In the genomic region with DNA sequence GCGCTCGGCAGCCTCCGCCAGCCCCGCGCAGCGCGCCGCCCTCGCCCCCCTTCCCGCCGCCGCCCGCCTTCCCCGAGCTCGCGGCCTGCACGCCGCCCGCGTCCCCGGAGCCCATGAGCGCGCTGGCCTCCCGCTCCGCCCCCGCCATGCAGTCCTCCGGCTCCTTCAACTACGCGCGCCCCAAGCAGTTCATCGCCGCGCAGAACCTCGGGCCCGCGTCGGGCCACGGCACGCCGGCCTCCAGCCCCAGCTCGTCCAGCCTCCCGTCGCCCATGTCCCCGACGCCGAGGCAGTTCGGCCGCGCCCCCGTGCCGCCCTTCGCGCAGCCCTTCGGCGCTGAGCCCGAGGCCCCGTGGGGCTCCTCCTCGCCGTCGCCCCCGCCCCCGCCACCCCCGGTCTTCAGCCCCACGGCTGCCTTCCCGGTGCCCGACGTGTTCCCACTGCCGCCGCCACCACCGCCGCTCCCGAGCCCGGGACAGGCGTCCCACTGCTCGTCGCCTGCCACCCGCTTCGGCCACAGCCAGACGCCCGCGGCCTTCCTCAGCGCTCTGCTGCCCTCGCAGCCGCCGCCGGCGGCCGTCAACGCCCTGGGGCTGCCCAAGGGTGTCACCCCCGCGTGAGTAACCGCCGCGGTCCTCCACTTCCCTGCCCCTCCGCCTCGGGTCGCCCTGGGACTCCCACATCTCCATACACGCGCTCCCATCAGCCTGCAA, we compare ENCODE assay signal across 8 cellular contexts.
DNase-seq lines count a peak whose midpoint lies in the region; ATAC-seq and TF ChIP-seq lines count a peak whose summit lies in the region.

No MANE protein-coding gene starts in this region.

- H3K9me3 ChIP-seq in CD4-positive, alpha-beta T cell (ENCODE audit: control insufficient read depth, low read length), result no peaks in the 10 kb centered on the region
- no peaks in the 10 kb centered on the region for H3K9me3 ChIP-seq in left ventricle myocardium inferior (replicated peaks)

- peak; percentile 56 for ATAC-seq in CD4-positive, alpha-beta T cell (ENCODE audit: poor library complexity)
- peak; percentile 49 for ATAC-seq in HG02759 (IDR thresholded peaks at IDR 0.05; ENCODE audit: unreplicated experiment)

- H3K36me3 ChIP-seq in left ventricle myocardium inferior, result peaks cover 26% of the 10 kb centered on the region

- peak overlapping the region; percentile 89 for H3K4me3 Mint-ChIP-seq in CD4-positive, alpha-beta T cell

- peaks cover 45% of the 10 kb centered on the region for H3K27me3 ChIP-seq in CD4-positive, alpha-beta T cell (ENCODE audit: control insufficient read depth, insufficient read depth, low read length)
- H3K27me3 ChIP-seq in left ventricle myocardium inferior (ENCODE audit: low read depth), result no peaks in the 10 kb centered on the region

- H3K9me3 Mint-ChIP-seq in CD4-positive, alpha-beta T cell, result no peaks in the 10 kb centered on the region

- no peak for TF ChIP-seq CTCF in CD4-positive, alpha-beta T cell (IDR thresholded peaks at IDR 0.05)
- TF ChIP-seq CTCF in left ventricle myocardium inferior (IDR thresholded peaks at IDR 0.05; ENCODE audit: borderline replicate concordance) (no peak), retinal pigment epithelial cell (conservative IDR thresholded peaks at IDR 0.05; ENCODE audit: low read depth, low read length) (peak; percentile 2)

- no peaks in the 10 kb centered on the region for H3K36me3 Mint-ChIP-seq in CD4-positive, alpha-beta T cell (ENCODE audit: low read depth)

- peak in 1 of 10 experiments; percentile 34 for DNase-seq in CD4-positive, alpha-beta T cell
- DNase-seq in activated T-cell treated with anti-CD3 and anti-CD28 coated beads, Interleukin-2, amount 50 U/mL, for 1 hour, result peak; percentile 24
- DNase-seq in left ventricle myocardium inferior, result peak; percentile 64
- no peak for DNase-seq in retinal pigment epithelial cell (ENCODE audit: low read depth)
- DNase-seq in DMS 273 treated with DMSO at 0.1 percent for 48 hours (lab: John Stamatoyannopoulos, UW), result no peak
- DNase-seq in GM19238 (ENCODE audit: insufficient read length, low spot score), result no peak
- no peak for DNase-seq in NCI-H446 (lab: John Stamatoyannopoulos, UW)

- no peak overlapping the region for H3K27ac ChIP-seq in CD4-positive, alpha-beta T cell (ENCODE audit: low read depth, low read length)
- peak overlapping the region; percentile 74 for H3K27ac ChIP-seq in left ventricle myocardium inferior (replicated peaks)

- peak overlapping the region; percentile 65 for H3K4me3 ChIP-seq in left ventricle myocardium inferior
- peak overlapping the region; percentile 18 for H3K4me3 ChIP-seq in retinal pigment epithelial cell (ENCODE audit: low read length)

- intact Hi-C loops in CD4-positive, alpha-beta T cell (cut with DNase I, micrococcal nuclease), result no loop called here
- intact Hi-C loops in left ventricle myocardium inferior (cut with micrococcal nuclease), result no loop called here

- H3K27ac Mint-ChIP-seq in CD4-positive, alpha-beta T cell, result no peak overlapping the region

- CTCF ChIA-PET in CD4-positive, alpha-beta T cell (lab: Charles Lee), result no interaction called here

- peaks cover 91% of the 10 kb centered on the region for H3K4me1 ChIP-seq in left ventricle myocardium inferior

- peaks cover 11% of the 10 kb centered on the region for H3K4me1 Mint-ChIP-seq in CD4-positive, alpha-beta T cell (ENCODE audit: low read depth)

- H3K27me3 Mint-ChIP-seq in CD4-positive, alpha-beta T cell, result peaks cover 84% of the 10 kb centered on the region

- POLR2A ChIA-PET in CD4-positive, alpha-beta T cell (lab: Charles Lee), result no interaction called here

Comparison
In these comparisons a context has a peak if more than half of its experiments do, and no peak if none do; other contexts are left out.
1. DNase-seq: peak in activated T-cell treated with anti-CD3 and anti-CD28 coated beads, Interleukin-2, amount 50 U/mL, for 1 hour (single experiment) and left ventricle myocardium inferior (single experiment); none in retinal pigment epithelial cell (single experiment), DMS 273 treated with DMSO at 0.1 percent for 48 hours (single experiment), GM19238 (single experiment) and NCI-H446 (0 of 2).